ENCODE assay signal across 8 cellular contexts in genomic region chr9:89522261-89522978, GRCh38. TPM values are rescaled to one million over a fixed set of nuclear protein-coding genes. Genes with fewer than 3 reads are reported as not detected.
DNase-seq lines count a peak whose midpoint lies in the region; ATAC-seq and TF ChIP-seq lines count a peak whose summit lies in the region.

No MANE protein-coding gene starts in this region.

- no peaks in the 10 kb centered on the region for H3K27me3 ChIP-seq in upper lobe of left lung

- no peak for TF ChIP-seq CTCF in upper lobe of left lung (IDR thresholded peaks at IDR 0.05)

- 37 to 53% methylated on average over 11 to 12 of the region's 12 CpGs for WGBS in upper lobe of left lung, 2 donors

- H3K4me1 ChIP-seq in upper lobe of left lung, result peaks cover 20 to 39% (median 29%) of the 10 kb centered on the region in 4 donors

- ATAC-seq in GM21515 (IDR thresholded peaks at IDR 0.05; ENCODE audit: unreplicated experiment) (peak; percentile 93), upper lobe of left lung (ENCODE audit: low FRiP score in 2 of 2) (peak; percentile 60 to 71)

- TF ChIP-seq POLR2A in upper lobe of left lung (IDR thresholded peaks at IDR 0.05), result no peak

- peak; percentile 1 for DNase-seq in ELR (ENCODE audit: low read depth)
- DNase-seq in KBM-7, result peak; percentile 96
- DNase-seq in activated CD4-positive, alpha-beta T cell treated with anti-CD3 and anti-CD28 coated beads, Interleukin-2, amount 50 U/mL, for 4 hours, result peak; percentile 58 to 66
- peak; percentile 78 for DNase-seq in kidney tubule cell (ENCODE audit: low spot score)
- DNase-seq in upper lobe of left lung, result peak in 1 of 2 donors; percentile 78
- no peak for DNase-seq in DMS 273 (lab: John Stamatoyannopoulos, UW; ENCODE audit: unreplicated experiment)
- DNase-seq in 8988T, result no peak

- no peaks in the 10 kb centered on the region for H3K36me3 ChIP-seq in upper lobe of left lung

- H3K27ac ChIP-seq in upper lobe of left lung, result peak overlapping the region in 3 of 4 donors; percentile 30 to 78 (median 71)

- no peak overlapping the region for H3K4me3 ChIP-seq in upper lobe of left lung

- in situ Hi-C loops in KBM-7 (cut with MboI; ENCODE audit: low pct_unique_long_range_greater_than_20kb, low sequenced_read_pairs), result no loop called here

- TF ChIP-seq EP300 in upper lobe of left lung (IDR thresholded peaks at IDR 0.05), result no peak

- H3K9me3 ChIP-seq in upper lobe of left lung, result no peaks in the 10 kb centered on the region

RNA-seq across cellular contexts. Expression of gene SEMA4D, which starts 24.5 kb away (rescaled TPM):
- total RNA-seq in upper lobe of left lung, result 10 to 100 TPM; 24.6 to 61.3 (median 41.8) TPM

Comparison
In these comparisons a context has a peak if more than half of its experiments do, and no peak if none do; other contexts are left out.
1. DNase-seq: peak in ELR (single experiment), KBM-7 (single experiment), activated CD4-positive, alpha-beta T cell treated with anti-CD3 and anti-CD28 coated beads, Interleukin-2, amount 50 U/mL, for 4 hours (2 of 2) and kidney tubule cell (single experiment); none in DMS 273 (single experiment) and 8988T (single experiment).